In the genomic region with DNA sequence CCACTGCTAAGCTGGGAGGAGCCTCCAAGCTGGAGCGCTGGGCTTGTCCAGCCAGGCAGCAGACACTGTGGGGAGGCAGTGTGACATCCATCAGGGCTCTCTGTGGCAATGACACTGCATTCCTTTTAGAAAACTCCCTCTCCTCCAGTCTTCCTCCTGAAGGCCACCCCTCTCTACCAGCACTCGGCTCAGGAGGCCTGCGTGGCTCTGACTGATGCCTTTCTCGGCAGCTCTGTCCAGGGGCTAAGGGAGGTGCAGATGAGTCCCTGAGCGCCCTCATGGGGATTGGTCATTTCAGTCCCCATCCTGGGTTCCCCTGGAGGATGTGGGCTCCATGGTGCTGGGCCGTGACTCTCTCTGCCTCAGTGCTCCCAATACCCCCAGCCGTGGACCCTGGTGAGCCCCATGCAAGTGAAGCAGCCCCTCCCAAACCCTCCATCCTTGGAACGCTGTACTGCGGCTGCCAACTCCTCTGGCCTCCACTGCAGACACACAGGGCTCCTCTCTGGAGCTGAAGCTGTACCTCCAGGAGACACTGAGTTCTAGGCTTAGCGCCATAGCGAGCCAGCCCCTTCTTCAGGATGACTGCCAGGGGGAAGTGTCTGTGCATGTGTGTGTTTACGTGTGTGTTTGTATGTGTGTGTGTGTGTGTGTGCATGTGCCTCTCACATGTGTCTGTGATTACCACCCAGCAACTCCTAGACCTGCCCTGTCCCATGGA, we compare ENCODE assay signal across 11 cellular contexts.
A peak's percentile ranks its signal among the peaks of the same experiment; 100 is the strongest.
DNase-seq lines count a peak whose midpoint lies in the region; ATAC-seq and TF ChIP-seq lines count a peak whose summit lies in the region.
"Had no signal": no experiment of that assay in that cellular context is flagged by ENCODE, and none has a peak within 500 bp of the region (broad histone marks: within the 10 kb centered on the region; RNA-seq: fewer than 3 reads in every experiment).

No MANE protein-coding gene starts in this region.

- TF ChIP-seq POLR2A in upper lobe of left lung (IDR thresholded peaks at IDR 0.05), result no peak

- H3K4me2 ChIP-seq in mesenchymal stem cell (ENCODE audit: low read length, poor library complexity, severe bottlenecking) (no peak overlapping the region), OCI-LY7 (ENCODE audit: low read length) (no peak overlapping the region)

- no peak overlapping the region for H2AFZ ChIP-seq in mesenchymal stem cell (ENCODE audit: low read depth, low read length)
- no peak overlapping the region for H2AFZ ChIP-seq in OCI-LY7 (ENCODE audit: low read length)

- H3K79me1 ChIP-seq in mesenchymal stem cell (replicated peaks; ENCODE audit: low read length, poor library complexity, severe bottlenecking), result no peaks in the 10 kb centered on the region

- no peak overlapping the region for H2AK5ac ChIP-seq in mesenchymal stem cell (ENCODE audit: low read length, severe bottlenecking)

- ATAC-seq in upper lobe of left lung (ENCODE audit: low FRiP score in 2 of 2), result no peak
- ATAC-seq in GM21737 (IDR thresholded peaks at IDR 0.05; ENCODE audit: unreplicated experiment), result no peak

- no peak overlapping the region for H2BK15ac ChIP-seq in mesenchymal stem cell (ENCODE audit: low read depth, poor library complexity, severe bottlenecking)

- TF ChIP-seq EP300 in upper lobe of left lung (IDR thresholded peaks at IDR 0.05), result no peak

- no peak overlapping the region for H4K8ac ChIP-seq in mesenchymal stem cell (ENCODE audit: low read length)

- no peaks in the 10 kb centered on the region for H3K79me2 ChIP-seq in OCI-LY7 (ENCODE audit: insufficient read depth, low read depth, low read length)

- no peak overlapping the region for H3K14ac ChIP-seq in mesenchymal stem cell (ENCODE audit: low read length in 2 of 2)

- H3K27ac ChIP-seq in mesenchymal stem cell (ENCODE audit: low read length, poor library complexity, severe bottlenecking), result no peak overlapping the region
- H3K27ac ChIP-seq in upper lobe of left lung, result no peak overlapping the region
- no peak overlapping the region for H3K27ac ChIP-seq in OCI-LY7 (ENCODE audit: low read depth, low read length, poor library complexity, severe bottlenecking)
- no peak overlapping the region for H3K27ac ChIP-seq in A673 (ENCODE audit: low read depth, low read length, poor library complexity, severe bottlenecking)
- H3K27ac ChIP-seq: C4-2B had no signal

- no peak overlapping the region for H3K18ac ChIP-seq in mesenchymal stem cell (ENCODE audit: low read depth in 1 of 2, low read length in 2 of 2)

- H2BK120ac ChIP-seq in mesenchymal stem cell (ENCODE audit: low read depth, low read length), result no peak overlapping the region

- peaks cover 25 to 57% of the 10 kb centered on the region in 2 experiments for H3K27me3 ChIP-seq in mesenchymal stem cell (ENCODE audit: control insufficient read depth in 1 of 2, insufficient read depth in 1 of 2, low read length in 2 of 2)
- peaks cover 0 to 9% (median 3%) of the 10 kb centered on the region in 4 donors for H3K27me3 ChIP-seq in upper lobe of left lung
- no peaks in the 10 kb centered on the region for H3K27me3 ChIP-seq in A673 (replicated peaks; ENCODE audit: insufficient read depth, low read depth, low read length, poor library complexity)

- BruUV-seq in OCI-LY7 (replicated peaks; lab: Mats Ljungman, UMichigan) (no TSS peak), A673 (replicated peaks; lab: Mats Ljungman, UMichigan) (no TSS peak)

- H3K23ac ChIP-seq in mesenchymal stem cell (ENCODE audit: low read length in 2 of 2), result no peak overlapping the region

- 88% methylated on average over 12 of the region's 12 CpGs for WGBS in mesenchymal stem cell
- WGBS in upper lobe of left lung, 2 donors, result 89 to 93% methylated on average over 9 to 12 of the region's 12 CpGs

- no peak overlapping the region for H4K91ac ChIP-seq in mesenchymal stem cell (ENCODE audit: low read length)

- CTCF ChIA-PET in OCI-LY7 (lab: Charles Lee; ENCODE audit: unreplicated experiment) (no interaction called here), A673 (lab: Charles Lee) (no interaction called here)

- peaks cover 3% of the 10 kb centered on the region for H3K4me1 ChIP-seq in mesenchymal stem cell (ENCODE audit: control insufficient read depth, insufficient read depth, low read depth, low read length)
- H3K4me1 ChIP-seq in upper lobe of left lung, result peaks cover 6 to 21% (median 13%) of the 10 kb centered on the region in 4 donors
- H3K4me1 ChIP-seq in OCI-LY7 (ENCODE audit: insufficient read depth, low read length, poor library complexity, severe bottlenecking), result peaks cover 23% of the 10 kb centered on the region
- H3K4me1 ChIP-seq in A673 (ENCODE audit: insufficient read depth, low read length, poor library complexity, severe bottlenecking), result no peaks in the 10 kb centered on the region

- no peaks in the 10 kb centered on the region for H3K9me2 ChIP-seq in OCI-LY7 (ENCODE audit: insufficient read depth, low read length)

- DNase-seq in activated effector memory CD4-positive, alpha-beta T cell treated with anti-CD3 and anti-CD28 coated beads, Interleukin-2, amount 50 U/mL, for 16 hours, result peak; percentile 48
- DNase-seq in activated effector memory CD4-positive, alpha-beta T cell treated with Interleukin-2 at 50 U/mL for 16 hours, result no peak
- peak; percentile 15 to 17 for DNase-seq in activated T-cell treated with anti-CD3 and anti-CD28 coated beads, Interleukin-2, amount 50 U/mL, for 48 hours
- DNase-seq in mesenchymal stem cell (no peak), upper lobe of left lung (peak; percentile 10 to 16), OCI-LY7 (ENCODE audit: low spot score) (no peak), A673 (ENCODE audit: low spot score) (no peak)
- DNase-seq: activated naive CD4-positive, alpha-beta T cell; NCI-H446 had no signal

- H3K36me3 ChIP-seq in mesenchymal stem cell (ENCODE audit: control insufficient read depth in 1 of 2, insufficient read depth in 2 of 2, low read depth in 1 of 2, low read length in 2 of 2) (no peaks in the 10 kb centered on the region), upper lobe of left lung (no peaks in the 10 kb centered on the region), OCI-LY7 (ENCODE audit: insufficient read depth, low read length) (no peaks in the 10 kb centered on the region), A673 (ENCODE audit: insufficient read depth, low read length, poor library complexity, severe bottlenecking) (no peaks in the 10 kb centered on the region)

- H3K4me3 ChIP-seq in mesenchymal stem cell (ENCODE audit: insufficient read depth in 1 of 2, low read depth in 1 of 2, low read length in 2 of 2), result no peak overlapping the region
- H3K4me3 ChIP-seq in upper lobe of left lung, result no peak overlapping the region
- H3K4me3 ChIP-seq in OCI-LY7 (ENCODE audit: low read depth, low read length, poor library complexity, severe bottlenecking), result no peak overlapping the region
- no peak overlapping the region for H3K4me3 ChIP-seq in A673 (ENCODE audit: low read depth, low read length, poor library complexity, severe bottlenecking)

- peak overlapping the region; percentile 60 for H3K9ac ChIP-seq in mesenchymal stem cell (ENCODE audit: low read length)

- H3K9me3 ChIP-seq in mesenchymal stem cell (ENCODE audit: control insufficient read depth, low read length), result no peaks in the 10 kb centered on the region
- H3K9me3 ChIP-seq in upper lobe of left lung, result no peaks in the 10 kb centered on the region
- no peaks in the 10 kb centered on the region for H3K9me3 ChIP-seq in OCI-LY7 (ENCODE audit: low read length)
- H3K9me3 ChIP-seq in A673 (ENCODE audit: low read depth, low read length, poor library complexity, severe bottlenecking), result no peaks in the 10 kb centered on the region

- no peaks in the 10 kb centered on the region for H4K20me1 ChIP-seq in OCI-LY7 (ENCODE audit: insufficient read depth, low read length)

- no peak overlapping the region for H2BK12ac ChIP-seq in mesenchymal stem cell (ENCODE audit: low read length in 2 of 2)

- TF ChIP-seq CTCF in upper lobe of left lung (IDR thresholded peaks at IDR 0.05) (no peak), OCI-LY7 (conservative IDR thresholded peaks at IDR 0.05; ENCODE audit: low read length) (no peak), A673 (conservative IDR thresholded peaks at IDR 0.05; ENCODE audit: low read depth, low read length) (no peak)

- no peak overlapping the region for H2BK5ac ChIP-seq in mesenchymal stem cell (ENCODE audit: low read depth, low read length, poor library complexity, severe bottlenecking)

- H3K4ac ChIP-seq in mesenchymal stem cell (ENCODE audit: low read depth in 1 of 2, low read length in 2 of 2), result no peak overlapping the region

- POLR2A ChIA-PET in OCI-LY7 (lab: Charles Lee), result no interaction called here
- POLR2A ChIA-PET in A673 (lab: Charles Lee; ENCODE audit: low non-redundant PET), result no interaction called here

- intact Hi-C loops in OCI-LY7 (cut with micrococcal nuclease; ENCODE audit: unreplicated experiment), result no loop called here
- intact Hi-C loops in A673 (cut with micrococcal nuclease; ENCODE audit: unreplicated experiment), result no loop called here

Comparison
In these comparisons a context has a peak if more than half of its experiments do, and no peak if none do; other contexts are left out.
1. DNase-seq: peak in activated effector memory CD4-positive, alpha-beta T cell treated with anti-CD3 and anti-CD28 coated beads, Interleukin-2, amount 50 U/mL, for 16 hours (single experiment), activated T-cell treated with anti-CD3 and anti-CD28 coated beads, Interleukin-2, amount 50 U/mL, for 48 hours (2 of 2) and upper lobe of left lung (2 of 2); none in activated effector memory CD4-positive, alpha-beta T cell treated with Interleukin-2 at 50 U/mL for 16 hours (single experiment), mesenchymal stem cell (single experiment), OCI-LY7 (single experiment) and A673 (single experiment).